7 cellular contexts compared by ENCODE assay signal in the genomic region with DNA sequence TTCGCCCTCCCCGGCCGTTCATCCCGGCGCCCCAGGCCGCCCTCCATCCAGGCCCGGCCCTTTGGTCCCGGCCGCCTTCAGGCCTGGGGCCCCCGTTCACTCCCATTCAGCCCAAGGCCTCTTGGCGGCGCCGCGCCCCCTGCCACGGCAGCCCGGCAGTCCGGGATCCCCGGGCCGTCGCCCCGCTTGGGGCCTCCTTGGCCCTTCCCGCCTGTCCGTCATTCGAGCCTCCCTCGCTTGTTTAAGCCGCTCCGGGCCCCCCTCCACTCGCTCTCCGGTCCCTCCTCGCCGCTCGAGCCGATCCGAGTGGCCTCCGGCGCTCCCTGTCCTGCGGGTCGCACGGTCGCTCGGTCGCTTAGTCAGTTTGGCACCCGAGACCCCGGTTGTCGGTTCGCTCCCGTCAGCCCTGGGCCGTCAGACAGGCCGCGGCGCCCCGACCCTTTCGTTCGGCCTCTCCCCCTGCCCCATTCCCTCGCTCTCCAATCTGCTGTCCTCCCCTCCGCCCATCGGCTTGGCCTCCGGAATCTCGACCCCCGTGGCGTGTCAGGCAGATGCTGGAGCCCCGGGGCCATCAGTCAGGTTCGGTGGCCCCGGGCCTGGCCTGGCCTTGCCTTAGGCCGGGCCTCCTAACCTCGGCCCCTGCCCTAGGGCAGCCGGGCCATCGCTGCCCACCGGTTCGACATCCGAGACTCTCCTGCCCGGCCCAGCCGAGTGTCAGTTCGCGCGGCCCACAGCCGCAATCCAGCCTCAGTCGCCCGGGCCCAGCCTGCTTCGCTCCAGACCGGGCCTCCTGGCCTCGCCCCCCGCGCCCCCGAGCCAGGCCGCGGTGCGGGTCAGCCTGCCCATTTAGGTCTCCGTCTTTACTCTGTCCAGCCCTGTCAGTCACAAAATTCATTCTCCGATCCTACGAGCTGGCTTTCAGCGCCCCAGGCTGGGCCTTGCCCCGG. TPM values are rescaled to one million over a fixed set of nuclear protein-coding genes. Genes with fewer than 3 reads are reported as not detected.
DNase-seq lines count a peak whose midpoint lies in the region; ATAC-seq and TF ChIP-seq lines count a peak whose summit lies in the region.

No MANE protein-coding gene starts in this region.

- TF ChIP-seq CTCF in GM13977 (IDR thresholded peaks at IDR 0.05; ENCODE audit: extremely low read depth, insufficient read depth, missing control alignments): peak; percentile 77

- peaks cover 0 to 2% of the 10 kb centered on the region in 2 donors for H3K36me3 ChIP-seq in esophagus (ENCODE audit: control insufficient read depth in 2 of 2, insufficient read depth in 2 of 2, low read length in 1 of 2)
- peaks cover 7% of the 10 kb centered on the region for H3K36me3 ChIP-seq in muscle layer of colon (ENCODE audit: insufficient read depth, low read length)

- peak overlapping the region; percentile 98 for H3K9ac ChIP-seq in muscle layer of colon (ENCODE audit: low read length)

- peaks cover 3 to 7% of the 10 kb centered on the region in 2 donors for H3K4me1 ChIP-seq in esophagus (ENCODE audit: control insufficient read depth in 2 of 2, insufficient read depth in 2 of 2, low read length in 1 of 2)
- peaks cover 33% of the 10 kb centered on the region for H3K4me1 ChIP-seq in muscle layer of colon (ENCODE audit: insufficient read depth, low read length)

- DNase-seq in GM13977 (ENCODE audit: low spot score): peak; percentile 84
- DNase-seq in NCI-H526 (lab: John Stamatoyannopoulos, UW): peak; percentile 67 to 91
- DNase-seq in activated T-cell treated with anti-CD3 and anti-CD28 coated beads, Interleukin-2, amount 50 U/mL, for 1 hour: peak; percentile 64
- DNase-seq in stimulated activated naive CD4-positive, alpha-beta T cell treated with Interleukin-2 at 50 U/mL for 16 hours (lab: John Stamatoyannopoulos, UW): peak; percentile 35

- H3K27me3 ChIP-seq in esophagus (ENCODE audit: control insufficient read depth in 1 of 2, insufficient read depth in 2 of 2, low read length in 2 of 2) (no peaks in the 10 kb centered on the region), muscle layer of colon (ENCODE audit: control insufficient read depth in 1 of 2, insufficient read depth in 2 of 2, low read length in 2 of 2) (no peaks in the 10 kb centered on the region)

- H3K9me3 ChIP-seq in esophagus (ENCODE audit: control insufficient read depth in 2 of 2, insufficient read depth in 1 of 2, low read depth in 1 of 2, low read length in 1 of 2) (no peaks in the 10 kb centered on the region), muscle layer of colon (ENCODE audit: low read length) (no peaks in the 10 kb centered on the region)

- in situ Hi-C loops in GM13977 (cut with MboI; ENCODE audit: low pct_unique_long_range_greater_than_20kb, low sequenced_read_pairs, unreplicated experiment): no loop called here

- peak; percentile 31 for ATAC-seq in HG02610 (IDR thresholded peaks at IDR 0.05; ENCODE audit: unreplicated experiment)

- H3K27ac ChIP-seq in esophagus (ENCODE audit: low read depth in 2 of 2, low read length in 1 of 2) (peak overlapping the region; percentile 88 to 97), muscle layer of colon (ENCODE audit: low read depth, low read length) (peak overlapping the region; percentile 86)

- WGBS in esophagus, 2 donors: 0 to 1% methylated on average over 80 to 93 of the region's 93 CpGs

- H3K4me3 ChIP-seq in esophagus (ENCODE audit: low read depth in 1 of 2, low read length in 2 of 2): peak overlapping the region; percentile 68 to 82
- H3K4me3 ChIP-seq in muscle layer of colon (ENCODE audit: low read depth in 1 of 2, low read length in 2 of 2): peak overlapping the region; percentile 89 to 96

RNA-seq across cellular contexts. Expression of gene LRRC41, which starts 1.1 kb away (rescaled TPM):
- polyA plus RNA-seq in esophagus: 10 to 100 TPM; 17.4 to 32.1 TPM

RNA-seq across cellular contexts. Expression of gene UQCRH, which starts 1.1 kb away (rescaled TPM):
- polyA plus RNA-seq in esophagus: 100 to 1,000 TPM; 393 to 498 TPM

RNA-seq across cellular contexts. Expression of gene NSUN4, which starts 38.2 kb away (rescaled TPM):
- 10 to 100 TPM in 1 of 2 donors, 1 to 10 TPM in 1; 6.6 to 12.5 TPM for polyA plus RNA-seq in esophagus

RNA-seq across cellular contexts. Expression of gene RAD54L, which starts 54.8 kb away (rescaled TPM):
- 1 to 10 TPM; 6.1 to 7.0 TPM for polyA plus RNA-seq in esophagus

Comparison
In these comparisons a context has a peak if more than half of its experiments do, and no peak if none do; other contexts are left out.
1. Peak in every context shown above with its lines: DNase-seq, ATAC-seq, H3K4me3 ChIP-seq and H3K27ac ChIP-seq.